In the genomic region with DNA sequence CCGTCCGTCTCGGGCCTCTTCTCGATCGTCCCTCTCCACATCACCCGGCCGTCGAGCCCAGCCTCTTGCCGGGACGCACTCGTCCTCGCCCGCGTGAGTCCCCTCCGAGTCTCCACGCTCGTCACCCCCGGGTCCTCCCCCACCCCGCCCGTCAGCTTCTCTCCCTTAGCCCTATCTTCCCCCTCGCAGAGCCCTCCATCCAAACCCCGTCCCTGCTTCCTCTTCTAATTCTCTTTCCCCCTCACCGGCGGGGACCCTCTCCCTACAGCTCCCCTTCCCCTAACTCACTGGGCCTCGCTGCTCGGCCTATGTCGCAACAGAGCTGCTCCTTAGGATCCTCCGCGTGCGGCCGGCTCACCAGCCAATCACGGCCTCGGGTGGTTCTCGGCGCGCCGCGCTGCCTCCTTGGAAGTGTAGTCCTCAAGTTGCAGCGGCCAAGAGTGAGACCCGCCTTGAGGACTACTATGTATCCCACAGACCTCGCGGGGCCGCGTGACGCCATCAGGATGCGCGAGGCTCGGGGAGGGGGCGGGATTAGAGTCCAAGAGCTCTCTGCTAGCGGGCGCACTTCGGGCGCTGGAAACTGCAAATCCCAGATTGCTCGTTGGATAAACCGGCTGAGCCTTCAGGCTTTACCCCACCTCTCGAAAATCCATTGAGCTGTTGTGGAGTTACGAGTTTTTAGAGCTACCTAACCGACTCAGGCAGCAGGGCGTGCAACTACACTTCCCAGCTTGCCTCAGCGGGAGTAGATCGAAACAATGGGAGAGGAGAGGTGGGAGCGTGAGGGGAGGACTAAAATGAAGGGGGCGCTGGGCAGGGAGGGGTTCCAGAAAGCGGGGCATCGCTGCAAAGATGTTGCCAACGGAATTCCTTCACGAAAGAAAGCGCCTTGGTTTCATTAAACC, we compare ENCODE assay signal across 8 cellular contexts. TPM values are rescaled to one million over a fixed set of nuclear protein-coding genes. Genes with fewer than 3 reads are reported as not detected.
DNase-seq lines count a peak whose midpoint lies in the region; TF ChIP-seq lines count a peak whose summit lies in the region.

A gene (minus strand): TSS at position 331 of the 908 bp plus-strand sequence. CDS start 747 bp downstream, outside the sequence.

- H3K4me3 Mint-ChIP-seq in nephron, result peak within 1 kb of the TSS; percentile 94 to 98 (median 95)
- H3K4me3 Mint-ChIP-seq in stimulated activated naive CD8-positive, alpha-beta T cell treated with anti-CD3 and anti-CD28 coated beads, Interleukin-15, Interleukin-2, amounts not matched to agents 100 ng/mL and 50 ng/mL, for 24 hours, result peak within 1 kb of the TSS; percentile 99

- H3K27me3 Mint-ChIP-seq in nephron (ENCODE audit: low read depth), result no peaks in the 10 kb centered on the region
- no peaks in the 10 kb centered on the region for H3K27me3 Mint-ChIP-seq in stimulated activated naive CD8-positive, alpha-beta T cell treated with anti-CD3 and anti-CD28 coated beads, Interleukin-15, Interleukin-2, amounts not matched to agents 100 ng/mL and 50 ng/mL, for 24 hours

- peaks cover 25% of the 10 kb centered on the region for H3K36me3 ChIP-seq in H7 (replicated peaks; ENCODE audit: control insufficient read depth, insufficient read depth, low read length)

- no peak for TF ChIP-seq CTCF in fibroblast of pulmonary artery (IDR thresholded peaks at IDR 0.05; ENCODE audit: low read length, missing control alignments)
- TF ChIP-seq CTCF in nephron (IDR thresholded peaks at IDR 0.05; ENCODE audit: unreplicated experiment in 3 of 3), result no peak

- H3K9me3 Mint-ChIP-seq in nephron, result no peaks in the 10 kb centered on the region
- no peaks in the 10 kb centered on the region for H3K9me3 Mint-ChIP-seq in stimulated activated naive CD8-positive, alpha-beta T cell treated with anti-CD3 and anti-CD28 coated beads, Interleukin-15, Interleukin-2, amounts not matched to agents 100 ng/mL and 50 ng/mL, for 24 hours

- H3K36me3 Mint-ChIP-seq in nephron (ENCODE audit: low read depth), result peaks cover 29% of the 10 kb centered on the region
- peaks cover 39% of the 10 kb centered on the region for H3K36me3 Mint-ChIP-seq in stimulated activated naive CD8-positive, alpha-beta T cell treated with anti-CD3 and anti-CD28 coated beads, Interleukin-15, Interleukin-2, amounts not matched to agents 100 ng/mL and 50 ng/mL, for 24 hours (ENCODE audit: low read depth)

- H3K4me3 ChIP-seq in H7 (ENCODE audit: insufficient read depth, low read depth, low read length) (peak within 1 kb of the TSS; percentile 89), fibroblast of pulmonary artery (replicated peaks; ENCODE audit: low read depth, low read length) (peak within 1 kb of the TSS; percentile 88)

- H3K27ac Mint-ChIP-seq in nephron, result peak within 1 kb of the TSS; percentile 99
- H3K27ac Mint-ChIP-seq in stimulated activated naive CD8-positive, alpha-beta T cell treated with anti-CD3 and anti-CD28 coated beads, Interleukin-15, Interleukin-2, amounts not matched to agents 100 ng/mL and 50 ng/mL, for 24 hours, result peak within 1 kb of the TSS; percentile 98

- DNase-seq in ELF-1 (ENCODE audit: low read depth, low spot score) (peak; percentile 100), H7 (peak; percentile 99), M059J (ENCODE audit: low read depth) (peak; percentile 99), SHP77 (lab: John Stamatoyannopoulos, UW) (peak; percentile 98), fibroblast of pulmonary artery (ENCODE audit: low read depth) (peak; percentile 99)
- peak; percentile 95 for DNase-seq in activated effector memory CD4-positive, alpha-beta T cell treated with Interleukin-2 at 50 U/mL for 16 hours

- no peaks in the 10 kb centered on the region for H3K27me3 ChIP-seq in H7 (ENCODE audit: control insufficient read depth, insufficient read depth, low read length)

- H3K4me1 Mint-ChIP-seq in nephron, result peaks cover 39% of the 10 kb centered on the region
- H3K4me1 Mint-ChIP-seq in stimulated activated naive CD8-positive, alpha-beta T cell treated with anti-CD3 and anti-CD28 coated beads, Interleukin-15, Interleukin-2, amounts not matched to agents 100 ng/mL and 50 ng/mL, for 24 hours (ENCODE audit: low read depth), result peaks cover 45% of the 10 kb centered on the region

RNA-seq across cellular contexts. Expression of the gene that starts here (rescaled TPM):
- total RNA-seq in H7 (2014; rRNA removed; shearing (Covaris generic)), result 47.3 and 48.5 TPM in 2 replicates
- total RNA-seq in M059J (2014; rRNA removed; shearing (Covaris generic)), result 65.0 and 74.0 TPM in 2 replicates

Comparison
In these comparisons a context has a peak if more than half of its experiments do, and no peak if none do; other contexts are left out.
1. Peak in every context shown above with its lines: DNase-seq and H3K4me3 ChIP-seq.